Comparison of ENCODE assay signal across 19 cellular contexts in genomic region chr14:101078105-101078891, GRCh38.
DNase-seq lines count a peak whose midpoint lies in the region; ATAC-seq and TF ChIP-seq lines count a peak whose summit lies in the region.
"Had no signal": no experiment of that assay in that cellular context is flagged by ENCODE, and none has a peak within 500 bp of the region (broad histone marks: within the 10 kb centered on the region; RNA-seq: fewer than 3 reads in every experiment).

No MANE protein-coding gene starts in this region.

- WGBS in hepatocyte (ENCODE audit: low lambda C conversion rate, missing lambda C conversion rate), result 80% methylated on average over 9 of the region's 10 CpGs

- H3K4me1 Mint-ChIP-seq in T-helper 2 cell treated with Interferon-gamma antibody and Interleukin-4, amounts not matched to agents 5 μg/mL and 100 μg/mL, for 36 hours (ENCODE audit: low read depth), result no peaks in the 10 kb centered on the region
- H3K4me1 Mint-ChIP-seq: CD4-positive, alpha-beta memory T cell; central memory CD8-positive, alpha-beta T cell had no signal

- H3F3A ChIP-seq in neural cell (ENCODE audit: insufficient read depth, low read length, poor library complexity, severe bottlenecking), result no peaks in the 10 kb centered on the region

- H3K4me1 ChIP-seq in right atrium auricular region (peaks cover 0 to 11% of the 10 kb centered on the region in 2 donors), hepatocyte (ENCODE audit: insufficient read depth) (peaks cover 24% of the 10 kb centered on the region)

- H3K9me2 ChIP-seq in hepatocyte (replicated peaks; ENCODE audit: insufficient read depth), result no peaks in the 10 kb centered on the region
- no peaks in the 10 kb centered on the region for H3K9me2 ChIP-seq in neural cell (ENCODE audit: insufficient read depth, low read length)

- TF ChIP-seq RAD21 in neural cell (conservative IDR thresholded peaks at IDR 0.05), result no peak

- H3K4me3 Mint-ChIP-seq in T-helper 2 cell treated with Interferon-gamma antibody and Interleukin-4, amounts not matched to agents 5 μg/mL and 100 μg/mL, for 36 hours, result no peak overlapping the region
- H3K4me3 Mint-ChIP-seq: CD4-positive, alpha-beta memory T cell; central memory CD8-positive, alpha-beta T cell had no signal

- no peak for TF ChIP-seq EP300 in neural cell (conservative IDR thresholded peaks at IDR 0.05; ENCODE audit: poor library complexity, severe bottlenecking)

- peaks cover 0 to 8% of the 10 kb centered on the region in 2 donors for H3K9me3 ChIP-seq in right atrium auricular region
- no peaks in the 10 kb centered on the region for H3K9me3 ChIP-seq in hepatocyte (ENCODE audit: low read depth)
- H3K9me3 ChIP-seq in neural cell (ENCODE audit: low read length), result no peaks in the 10 kb centered on the region
- H3K9me3 ChIP-seq: suprapubic skin had no signal

- H4K20me1 ChIP-seq in hepatocyte (ENCODE audit: insufficient read depth, poor library complexity, severe bottlenecking) (no peaks in the 10 kb centered on the region), neural cell (ENCODE audit: insufficient read depth) (no peaks in the 10 kb centered on the region)

- no peaks in the 10 kb centered on the region for H3K36me3 Mint-ChIP-seq in T-helper 2 cell treated with Interferon-gamma antibody and Interleukin-4, amounts not matched to agents 5 μg/mL and 100 μg/mL, for 36 hours (ENCODE audit: low read depth)
- H3K36me3 Mint-ChIP-seq: CD4-positive, alpha-beta memory T cell had no signal

- H3K27me3 ChIP-seq in right atrium auricular region (peaks cover 4 to 15% of the 10 kb centered on the region in 2 donors), hepatocyte (peaks cover 7% of the 10 kb centered on the region), neural cell (ENCODE audit: insufficient read depth, low read depth, low read length) (no peaks in the 10 kb centered on the region)

- intact Hi-C loops in Right ventricle myocardium inferior (cut with DNase I), result no loop called here

- H3K27ac Mint-ChIP-seq in T-helper 2 cell treated with Interferon-gamma antibody and Interleukin-4, amounts not matched to agents 5 μg/mL and 100 μg/mL, for 36 hours, result no peak overlapping the region
- H3K27ac Mint-ChIP-seq: CD4-positive, alpha-beta memory T cell had no signal

- H3K9me3 Mint-ChIP-seq in T-helper 2 cell treated with Interferon-gamma antibody and Interleukin-4, amounts not matched to agents 5 μg/mL and 100 μg/mL, for 36 hours, result no peaks in the 10 kb centered on the region
- H3K9me3 Mint-ChIP-seq: central memory CD8-positive, alpha-beta T cell had no signal

- no peak overlapping the region for H2AFZ ChIP-seq in hepatocyte
- no peak overlapping the region for H2AFZ ChIP-seq in neural cell (ENCODE audit: low read depth, low read length)

- H3K79me2 ChIP-seq in hepatocyte, result no peaks in the 10 kb centered on the region
- no peaks in the 10 kb centered on the region for H3K79me2 ChIP-seq in neural cell (replicated peaks; ENCODE audit: insufficient read depth, low read length)

- peak; percentile 40 for DNase-seq in right atrium auricular region (ENCODE audit: low spot score)
- no peak for DNase-seq in Right ventricle myocardium inferior (ENCODE audit: missing footprints)
- DNase-seq in hepatocyte (ENCODE audit: low spot score), result no peak
- DNase-seq in T-helper 2 cell treated with Interferon-gamma antibody and Interleukin-4, amounts not matched to agents 5 μg/mL and 100 μg/mL, for 36 hours (ENCODE audit: low spot score), result no peak
- no peak for DNase-seq in stimulated activated CD4-positive, alpha-beta T cell treated with anti-CD3 and anti-CD28 coated beads, Interleukin-1b, Interleukin-23, amount 100 ng/mL, for 48 hours
- DNase-seq: activated CD4-positive, alpha-beta T cell treated with anti-CD3 and anti-CD28 coated beads for 48 hours; CD4-positive, alpha-beta memory T cell; heart left ventricle; MM.1S; NCI-H446; NK-92 treated with Interleukin-12 subunit alpha and Interleukin-12 subunit beta, amount 100 ng/mL, for 24 hours; RPMI8226; stimulated activated CD4-positive, alpha-beta T cell treated with anti-CD3 and anti-CD28 coated beads, Interleukin-4, amount 100 ng/mL, for 1 hour had no signal

- ATAC-seq in Right ventricle myocardium inferior (no peak), GM21528 (IDR thresholded peaks at IDR 0.05; ENCODE audit: low FRiP score, unreplicated experiment) (no peak), GM21825 (IDR thresholded peaks at IDR 0.05; ENCODE audit: unreplicated experiment) (no peak)

- H3K4me2 ChIP-seq in hepatocyte (peak overlapping the region; percentile 83), neural cell (ENCODE audit: low read length) (no peak overlapping the region)

- H3K27me3 Mint-ChIP-seq in T-helper 2 cell treated with Interferon-gamma antibody and Interleukin-4, amounts not matched to agents 5 μg/mL and 100 μg/mL, for 36 hours (ENCODE audit: low read depth), result peaks cover 38% of the 10 kb centered on the region

- H3K9ac ChIP-seq in neural cell (ENCODE audit: low read length), result peak overlapping the region; percentile 57
- H3K9ac ChIP-seq: GM23248 had no signal

- no peak overlapping the region for H3K4me3 ChIP-seq in right atrium auricular region
- H3K4me3 ChIP-seq in hepatocyte, result no peak overlapping the region
- H3K4me3 ChIP-seq in neural cell (ENCODE audit: low read length), result peak overlapping the region; percentile 52
- H3K4me3 ChIP-seq: suprapubic skin had no signal

- H3K36me3 ChIP-seq in right atrium auricular region (no peaks in the 10 kb centered on the region), hepatocyte (replicated peaks; ENCODE audit: insufficient read depth, low read depth) (no peaks in the 10 kb centered on the region), neural cell (ENCODE audit: insufficient read depth, low read length) (no peaks in the 10 kb centered on the region)
- H3K36me3 ChIP-seq: heart left ventricle, suprapubic skin had no signal

- TF ChIP-seq CTCF in right atrium auricular region (IDR thresholded peaks at IDR 0.05) (no peak), hepatocyte (IDR thresholded peaks at IDR 0.05; ENCODE audit: poor library complexity) (no peak), neural cell (IDR thresholded peaks at IDR 0.05; ENCODE audit: poor library complexity, severe bottlenecking) (no peak)

- H3K27ac ChIP-seq in right atrium auricular region (no peak overlapping the region), hepatocyte (no peak overlapping the region), neural cell (ENCODE audit: low read length) (no peak overlapping the region)
- H3K27ac ChIP-seq: GM23248, heart left ventricle, suprapubic skin had no signal

TF ChIP-seq in neural cell, 6 proteins besides CTCF, POLR2A, EP300 and RAD21:
- TF ChIP-seq REST (IDR thresholded peaks at IDR 0.05; ENCODE audit: borderline replicate concordance) (no peak), POLR2AphosphoS5 (IDR thresholded peaks at IDR 0.05) (no peak), TAF1 (IDR thresholded peaks at IDR 0.05; ENCODE audit: low read depth) (no peak), MXI1 (conservative IDR thresholded peaks at IDR 0.05; ENCODE audit: poor library complexity, severe bottlenecking) (no peak), EZH2 (IDR thresholded peaks at IDR 0.05; ENCODE audit: borderline replicate concordance, insufficient read depth, low read length, poor library complexity, severe bottlenecking) (no peak), SMC3 (conservative IDR thresholded peaks at IDR 0.05; ENCODE audit: poor library complexity) (no peak)
